Comparison of ENCODE assay signal across 8 cellular contexts in the genomic region with DNA sequence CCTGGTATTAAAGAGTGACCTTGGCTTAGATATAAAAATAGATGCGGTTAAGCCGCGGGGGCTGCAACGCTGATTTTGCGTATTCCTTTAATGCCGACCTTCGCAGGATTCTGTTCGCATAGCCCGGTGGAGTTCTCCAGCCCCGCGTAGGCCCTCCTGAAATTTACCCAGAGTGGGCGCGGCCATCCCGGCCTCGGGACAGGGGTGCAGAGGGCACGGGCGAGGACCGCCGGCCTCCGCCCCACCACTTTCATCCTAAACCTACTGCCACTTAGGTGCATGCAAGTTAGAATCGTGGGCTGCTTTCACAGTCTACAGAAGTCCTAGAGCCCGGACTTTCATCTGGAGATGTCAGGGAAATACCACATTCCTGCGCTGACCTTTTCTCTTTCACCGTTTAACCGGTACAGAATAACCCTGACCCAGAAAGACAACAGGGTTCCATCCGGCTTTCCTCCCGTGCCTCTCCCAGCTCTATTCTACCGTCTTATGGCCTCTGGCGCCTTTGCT. TPM values are rescaled to one million over a fixed set of nuclear protein-coding genes. Genes with fewer than 3 reads are reported as not detected.
DNase-seq lines count a peak whose midpoint lies in the region; ATAC-seq, FAIRE-seq and TF ChIP-seq lines count a peak whose summit lies in the region.

No MANE protein-coding gene starts in this region.

- H3K36me3 ChIP-seq in KMS-11 (ENCODE audit: insufficient read depth): no peaks in the 10 kb centered on the region

- H4K20me1 ChIP-seq in KMS-11 (ENCODE audit: insufficient read depth): no peaks in the 10 kb centered on the region

- H3K4me2 ChIP-seq in KMS-11: peak overlapping the region; percentile 40

- ATAC-seq in GM18498 (IDR thresholded peaks at IDR 0.05; ENCODE audit: unreplicated experiment) (peak; percentile 7), GM21360 (IDR thresholded peaks at IDR 0.05; ENCODE audit: unreplicated experiment) (no peak), HG03196 (IDR thresholded peaks at IDR 0.05; ENCODE audit: unreplicated experiment) (no peak)

- H3K27ac ChIP-seq in KMS-11 (no peak overlapping the region), coronary artery (no peak overlapping the region)

- peak overlapping the region; percentile 97 for H2AFZ ChIP-seq in KMS-11 (ENCODE audit: low read depth)

- H3K9me3 ChIP-seq in mononuclear cell (ENCODE audit: low read depth, low read length): no peaks in the 10 kb centered on the region

- H3K27me3 ChIP-seq in KMS-11 (ENCODE audit: insufficient read depth, low read depth) (no peaks in the 10 kb centered on the region), mononuclear cell (ENCODE audit: insufficient read depth, low read length) (peaks cover 23% of the 10 kb centered on the region)

- TF ChIP-seq CTCF in KMS-11 (conservative IDR thresholded peaks at IDR 0.05; ENCODE audit: low read depth, low read length) (no peak), coronary artery (IDR thresholded peaks at IDR 0.05) (no peak)

- H3K4me1 ChIP-seq in KMS-11 (ENCODE audit: low read depth, poor library complexity, severe bottlenecking) (peaks cover 5% of the 10 kb centered on the region), mononuclear cell (ENCODE audit: insufficient read depth, low read length) (peaks cover 14% of the 10 kb centered on the region)

- no peak for FAIRE-seq in urothelium cell line (lab: Jason Lieb, UNC)

- DNase-seq in coronary artery (ENCODE audit: low spot score): no peak
- no peak for DNase-seq in KG1 (lab: John Stamatoyannopoulos, UW)
- DNase-seq in urothelium cell line (ENCODE audit: low spot score): no peak

- no peak overlapping the region for H3K4me3 ChIP-seq in KMS-11 (IDR thresholded peaks at IDR 0.05; ENCODE audit: insufficient read depth, low read depth, low read length)
- peak overlapping the region; percentile 82 for H3K4me3 ChIP-seq in coronary artery
- H3K4me3 ChIP-seq in mononuclear cell (ENCODE audit: low read length): peak overlapping the region; percentile 55

- no peaks in the 10 kb centered on the region for H3K79me2 ChIP-seq in KMS-11 (ENCODE audit: insufficient read depth, low read depth)

- peak overlapping the region; percentile 64; the same call in 1 of the 2 replicates for H3K9ac ChIP-seq in KMS-11

RNA-seq across cellular contexts. Expression of a gene that starts 0.5 kb away (rescaled TPM):
- total RNA-seq in mononuclear cell: 29.3 TPM
